4 cellular contexts compared by ENCODE assay signal in the genomic region with DNA sequence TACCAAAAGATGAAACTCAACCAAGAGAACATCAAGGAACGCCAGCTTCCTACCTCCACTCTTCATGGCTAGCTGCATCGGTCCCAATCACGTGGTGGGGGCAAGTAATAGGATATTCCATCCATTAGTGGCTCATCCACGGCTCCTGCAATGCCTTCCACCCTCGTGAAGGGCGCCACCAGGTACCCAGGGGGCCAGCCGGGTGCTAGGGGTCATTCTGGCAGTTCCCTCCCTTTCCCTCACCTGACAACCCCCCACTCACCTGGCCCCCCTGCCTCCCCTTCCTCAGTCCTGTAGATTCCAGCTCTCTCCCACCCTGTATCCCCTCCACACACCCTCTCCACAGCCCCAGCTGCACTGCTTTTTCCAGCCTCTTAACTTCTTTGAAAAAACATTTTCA.
"Had no signal": no experiment of that assay in that cellular context is flagged by ENCODE, and none has a peak within 500 bp of the region (broad histone marks: within the 10 kb centered on the region; RNA-seq: fewer than 3 reads in every experiment).

No MANE protein-coding gene starts in this region.

- H3K27ac ChIP-seq: HL-60 had no signal

- H3K4me2 ChIP-seq: GM23338 had no signal

- DNase-seq: H9, HCEC 1CT had no signal

- H2AFZ ChIP-seq: GM23338 had no signal

- H3K4me3 ChIP-seq: GM23338 had no signal

- ATAC-seq: GM23338 had no signal
